Comparison of ENCODE assay signal across 11 cellular contexts in the genomic region with DNA sequence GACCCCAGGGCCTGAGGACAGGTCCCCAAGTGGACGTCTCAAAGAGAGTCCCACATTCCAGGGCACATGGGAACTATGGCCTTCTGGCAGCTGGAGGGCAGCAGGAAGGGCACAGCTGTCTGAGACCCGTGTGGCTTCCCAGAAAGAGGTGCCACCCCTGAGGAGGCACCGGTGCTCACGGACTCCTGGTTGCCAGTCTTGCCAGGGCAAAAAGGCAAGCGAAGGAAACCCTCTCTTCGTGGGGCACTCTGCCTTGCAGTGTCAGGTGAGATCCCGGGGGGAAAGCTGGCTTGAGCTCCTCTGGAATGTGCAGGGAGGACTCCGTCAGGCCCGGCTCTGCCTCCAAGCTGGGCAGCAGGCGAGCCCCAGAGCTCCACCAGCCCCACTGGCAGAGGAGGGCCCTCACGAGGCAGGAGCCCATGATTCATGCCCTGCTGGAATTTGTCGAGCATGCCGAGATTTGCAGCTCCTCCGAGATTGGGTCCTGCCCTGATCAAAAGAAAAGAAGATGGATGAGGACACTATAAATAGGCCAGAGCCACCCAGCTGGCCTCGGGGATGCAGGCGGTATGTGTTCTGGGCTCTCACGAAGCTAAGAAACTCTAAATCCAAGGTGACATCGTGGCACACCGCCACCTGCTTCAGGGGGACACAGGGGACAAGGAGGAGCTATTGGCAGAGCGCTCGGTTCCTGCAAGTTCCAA. TPM values are rescaled to one million over a fixed set of nuclear protein-coding genes. Genes with fewer than 3 reads are reported as not detected.
DNase-seq lines count a peak whose midpoint lies in the region; ATAC-seq, FAIRE-seq and TF ChIP-seq lines count a peak whose summit lies in the region.
"Had no signal": no experiment of that assay in that cellular context is flagged by ENCODE, and none has a peak within 500 bp of the region (broad histone marks: within the 10 kb centered on the region; RNA-seq: fewer than 3 reads in every experiment).

No MANE protein-coding gene starts in this region.

- peaks cover under 1% of the 10 kb centered on the region; the same call in 1 of the 2 replicates for H3K9me3 ChIP-seq in K562 (replicated peaks; ENCODE audit: control insufficient read depth, insufficient read depth, low read depth, low read length)
- H3K9me3 ChIP-seq in gastrocnemius medialis: no peaks in the 10 kb centered on the region

- peaks cover 3% of the 10 kb centered on the region for H3K27me3 Mint-ChIP-seq in activated CD4-positive, alpha-beta T cell treated with anti-CD3 and anti-CD28 coated beads, Interleukin-2, amount 10 ng/mL, durations not matched to agents 7 days and 5 days
- no peaks in the 10 kb centered on the region for H3K27me3 Mint-ChIP-seq in activated T-helper 2 cell treated with anti-CD3 and anti-CD28 coated beads, Interferon-gamma antibody, Interleukin-2, Interleukin-4, amounts not matched to agents 10 μg/mL and 5 μg/mL and 100 μg/mL, durations not matched to agents 14 hours and 24 hours and 36 hours (ENCODE audit: low read depth)

- H3K4me1 Mint-ChIP-seq in activated CD4-positive, alpha-beta T cell treated with anti-CD3 and anti-CD28 coated beads, Interleukin-2, amount 10 ng/mL, durations not matched to agents 7 days and 5 days: no peaks in the 10 kb centered on the region
- H3K4me1 Mint-ChIP-seq in activated T-helper 2 cell treated with anti-CD3 and anti-CD28 coated beads, Interferon-gamma antibody, Interleukin-2, Interleukin-4, amounts not matched to agents 10 μg/mL and 5 μg/mL and 100 μg/mL, durations not matched to agents 14 hours and 24 hours and 36 hours (ENCODE audit: low read depth): no peaks in the 10 kb centered on the region
- H3K4me1 Mint-ChIP-seq: central memory CD8-positive, alpha-beta T cell had no signal

- POLR2A ChIA-PET in K562 (lab: Yijun Ruan, JAX): interaction anchor here (0.6 kb wide), 2 partner anchors 75 to 446 kb away, joined by 3 to 6 read pairs; no protein-coding TSS in a partner anchor
- POLR2A ChIA-PET in activated CD4-positive, alpha-beta T cell treated with anti-CD3 and anti-CD28 coated beads, Interleukin-2, amount 10 ng/mL, durations not matched to agents 7 days and 5 days (lab: Charles Lee): no interaction called here

- H3K36me3 ChIP-seq in K562 (ENCODE audit: control insufficient read depth, insufficient read depth, low read length) (no peaks in the 10 kb centered on the region), gastrocnemius medialis (no peaks in the 10 kb centered on the region)

- H4K20me1 ChIP-seq in K562 (replicated peaks; ENCODE audit: control insufficient read depth, insufficient read depth, low read length): no peaks in the 10 kb centered on the region

- WGBS in K562 (ENCODE audit: insufficient coverage, low coverage, missing lambda C conversion rate): 7% methylated on average over 12 of the region's 21 CpGs

- no peak for FAIRE-seq in K562 (lab: Jason Lieb, UNC)
- FAIRE-seq: G401.6 had no signal

- DNase-seq in GM04503 (ENCODE audit: low read depth) (peak; percentile 44), K562 (ENCODE audit: extremely low read depth in 1 of 4, low spot score in 3 of 4) (no peak), iPS-NIHi11 (ENCODE audit: low spot score) (peak; percentile 66), gastrocnemius medialis (no peak)
- DNase-seq in activated CD4-positive, alpha-beta T cell treated with anti-CD3 and anti-CD28 coated beads, Interleukin-2, amount 10 ng/mL, durations not matched to agents 7 days and 5 days: no peak
- DNase-seq in activated T-helper 2 cell treated with anti-CD3 and anti-CD28 coated beads, Interferon-gamma antibody, Interleukin-2, Interleukin-4, amounts not matched to agents 10 μg/mL and 5 μg/mL and 100 μg/mL, durations not matched to agents 14 hours and 24 hours and 36 hours (ENCODE audit: low spot score): no peak
- DNase-seq: NCI-H1048 had no signal

- ATAC-seq in K562: no peak
- peak; percentile 20 to 35 for ATAC-seq in gastrocnemius medialis
- ATAC-seq in HG02973 (IDR thresholded peaks at IDR 0.05; ENCODE audit: unreplicated experiment): no peak
- no peak for ATAC-seq in HG03354 (IDR thresholded peaks at IDR 0.05; ENCODE audit: poor library complexity, severe bottlenecking, unreplicated experiment)

- no peak overlapping the region for H3K4me2 ChIP-seq in K562 (ENCODE audit: insufficient read depth, low read length)

- no peak overlapping the region for H2AFZ ChIP-seq in K562 (ENCODE audit: low read depth, low read length)

- H3K4me3 Mint-ChIP-seq in activated CD4-positive, alpha-beta T cell treated with anti-CD3 and anti-CD28 coated beads, Interleukin-2, amount 10 ng/mL, durations not matched to agents 7 days and 5 days: no peak overlapping the region
- no peak overlapping the region for H3K4me3 Mint-ChIP-seq in activated T-helper 2 cell treated with anti-CD3 and anti-CD28 coated beads, Interferon-gamma antibody, Interleukin-2, Interleukin-4, amounts not matched to agents 10 μg/mL and 5 μg/mL and 100 μg/mL, durations not matched to agents 14 hours and 24 hours and 36 hours (ENCODE audit: low read depth)
- H3K4me3 Mint-ChIP-seq: central memory CD8-positive, alpha-beta T cell had no signal

- H3K4me3 ChIP-seq in K562 (no peak overlapping the region), gastrocnemius medialis (no peak overlapping the region)

- H3K27me3 ChIP-seq in K562 (ENCODE audit: control insufficient read depth in 2 of 2, insufficient read depth in 2 of 2, low read length in 2 of 2): peaks cover 3 to 44% of the 10 kb centered on the region in 2 experiments; a peak in 3 of 5 replicates
- no peaks in the 10 kb centered on the region for H3K27me3 ChIP-seq in gastrocnemius medialis

- H3K36me3 Mint-ChIP-seq in activated CD4-positive, alpha-beta T cell treated with anti-CD3 and anti-CD28 coated beads, Interleukin-2, amount 10 ng/mL, durations not matched to agents 7 days and 5 days (ENCODE audit: low read depth): no peaks in the 10 kb centered on the region
- no peaks in the 10 kb centered on the region for H3K36me3 Mint-ChIP-seq in activated T-helper 2 cell treated with anti-CD3 and anti-CD28 coated beads, Interferon-gamma antibody, Interleukin-2, Interleukin-4, amounts not matched to agents 10 μg/mL and 5 μg/mL and 100 μg/mL, durations not matched to agents 14 hours and 24 hours and 36 hours (ENCODE audit: low read depth)

- BruUV-seq in K562 (replicated peaks; lab: Mats Ljungman, UMichigan): no TSS peak

- H3K27ac ChIP-seq in K562 (ENCODE audit: extremely low read depth, low read depth, low read length) (no peak overlapping the region), gastrocnemius medialis (peak overlapping the region; percentile 14 to 43 (median 33))

- TF ChIP-seq RAD21 in K562 (CRISPR knock-in tag; conservative IDR thresholded peaks at IDR 0.05 in 1 of 2, IDR thresholded peaks at IDR 0.05 in 1 of 2): no peak

- H3K4me1 ChIP-seq in K562 (replicated peaks in 1 of 2; ENCODE audit: control insufficient read depth in 2 of 2, insufficient read depth in 2 of 2, low read length in 2 of 2): peaks cover 0 to 2% of the 10 kb centered on the region in 2 experiments; a peak in 2 of 5 replicates
- peaks cover 3 to 15% of the 10 kb centered on the region in 2 donors for H3K4me1 ChIP-seq in gastrocnemius medialis

- no peaks in the 10 kb centered on the region for H3K9me1 ChIP-seq in K562 (ENCODE audit: control insufficient read depth, insufficient read depth, low read length)

- H3K79me2 ChIP-seq in K562 (ENCODE audit: control insufficient read depth, insufficient read depth, low read length): no peaks in the 10 kb centered on the region

- intact Hi-C loops in K562 (cut with micrococcal nuclease): no loop called here
- intact Hi-C loops in gastrocnemius medialis (cut with DNase I; ENCODE audit: low total_unique reads): loop anchor here (10.0 kb wide), 1 partner anchor 423 kb away; no protein-coding TSS in a partner anchor
- intact Hi-C loops in activated T-helper 2 cell treated with anti-CD3 and anti-CD28 coated beads, Interferon-gamma antibody, Interleukin-2, Interleukin-4, amounts not matched to agents 10 μg/mL and 5 μg/mL and 100 μg/mL, durations not matched to agents 14 hours and 24 hours and 36 hours (cut with micrococcal nuclease): no loop called here

- H3K9me3 Mint-ChIP-seq in activated CD4-positive, alpha-beta T cell treated with anti-CD3 and anti-CD28 coated beads, Interleukin-2, amount 10 ng/mL, durations not matched to agents 7 days and 5 days: peaks cover 1% of the 10 kb centered on the region
- H3K9me3 Mint-ChIP-seq in activated T-helper 2 cell treated with anti-CD3 and anti-CD28 coated beads, Interferon-gamma antibody, Interleukin-2, Interleukin-4, amounts not matched to agents 10 μg/mL and 5 μg/mL and 100 μg/mL, durations not matched to agents 14 hours and 24 hours and 36 hours: no peaks in the 10 kb centered on the region
- H3K9me3 Mint-ChIP-seq: central memory CD8-positive, alpha-beta T cell had no signal

- no peak for TF ChIP-seq POLR2A in K562 (conservative IDR thresholded peaks at IDR 0.05)
- no peak for TF ChIP-seq POLR2A in gastrocnemius medialis (IDR thresholded peaks at IDR 0.05)

- in situ Hi-C loops in K562 (cut with MboI) (loop anchor here (10.0 kb wide), 1 partner anchor 423 kb away; no protein-coding TSS in a partner anchor), gastrocnemius medialis (cut with MboI; ENCODE audit: low sequenced_read_pairs in 4 of 4) (loop anchor here in 3 of 4 donors (10.0 to 25.0 kb wide), 4 partner anchors 160 to 410 kb away; no protein-coding TSS in a partner anchor)

- TF ChIP-seq CTCF in K562 (IDR thresholded peaks at IDR 0.05 in 2 of 3, conservative IDR thresholded peaks at IDR 0.05 in 1 of 3; ENCODE audit: insufficient read depth in 2 of 3, low read depth in 1 of 3, low read length in 3 of 3) (no peak), gastrocnemius medialis (IDR thresholded peaks at IDR 0.05 in 4 of 5, conservative IDR thresholded peaks at IDR 0.05 in 1 of 5) (no peak)

- no peak overlapping the region for H3K9ac ChIP-seq in K562 (ENCODE audit: insufficient read depth in 1 of 2, low read depth in 2 of 2, low read length in 2 of 2)

- TF ChIP-seq EP300 in K562 (IDR thresholded peaks at IDR 0.05; ENCODE audit: low read length): no peak

- no peak overlapping the region for H3K27ac Mint-ChIP-seq in activated CD4-positive, alpha-beta T cell treated with anti-CD3 and anti-CD28 coated beads, Interleukin-2, amount 10 ng/mL, durations not matched to agents 7 days and 5 days
- no peak overlapping the region for H3K27ac Mint-ChIP-seq in activated T-helper 2 cell treated with anti-CD3 and anti-CD28 coated beads, Interferon-gamma antibody, Interleukin-2, Interleukin-4, amounts not matched to agents 10 μg/mL and 5 μg/mL and 100 μg/mL, durations not matched to agents 14 hours and 24 hours and 36 hours

- CTCF ChIA-PET in K562 (lab: Yijun Ruan, JAX; ENCODE audit: low intra/inter-chr PET ratio): no interaction called here
- CTCF ChIA-PET in activated CD4-positive, alpha-beta T cell treated with anti-CD3 and anti-CD28 coated beads, Interleukin-2, amount 10 ng/mL, durations not matched to agents 7 days and 5 days (lab: Charles Lee): interaction anchor here (1.5 to 2.2 kb wide), 2 partner anchors 16 to 180 kb away, joined by 7 to 8 read pairs; no protein-coding TSS in a partner anchor

RNA-seq across cellular contexts. Expression of a gene that starts 9.9 kb away (rescaled TPM):
- total RNA-seq in K562 (2011; cell fraction: chromatin; rRNA removed; ENCODE audit: low replicate concordance): 0.14 and 0.19 TPM in 2 replicates
- total RNA-seq in K562 (2011; cell fraction: nucleolus; rRNA removed): 0.13 and 0.33 TPM in 2 replicates
- not detected in 2 replicates for total RNA-seq in K562 (2011; cell fraction: nucleoplasm; rRNA removed)
- not detected in 2 replicates for total RNA-seq in K562 (2014; rRNA removed)
- not detected in 2 replicates for total RNA-seq in K562 (2014; rRNA removed; fragmentation: Illumina TruSeq; extraction: Trizol)
- total RNA-seq in K562 (2015; rRNA removed; fragmentation: Illumina TruSeq; extraction: Trizol): not detected in 2 replicates
- 0.04 and 0.09 TPM in 2 replicates for total RNA-seq in K562 (2021)
- polyA plus RNA-seq in K562 (2011; rRNA removed): not detected in 2 replicates
- polyA plus RNA-seq in K562 (2011; cell fraction: cytosol; rRNA removed): 0.01 and 0.03 TPM in 2 replicates
- polyA plus RNA-seq in K562 (2011; cell fraction: nucleus; rRNA removed): 0.01 TPM in 1 of 2 replicates, not detected in the other
- 0.01 TPM in 2 replicates for polyA plus RNA-seq in K562 (2012)
- not detected in 2 replicates for polyA plus RNA-seq in K562 (2014; fragmentation: Illumina TruSeq; extraction: Trizol)
- under 1 TPM in 1 of 2 experiments, not detected in 1; under 0.01 TPM for polyA plus RNA-seq in K562 (2014; fragmentation: Nextera tagmentation; extraction: Ambion mirVana)
- not detected in 2 replicates for polyA plus RNA-seq in K562 (2014; rRNA removed)
- not detected in 2 replicates for polyA minus RNA-seq in K562 (2011; rRNA and poly(A)+ RNA removed)
- not detected in 2 replicates for polyA minus RNA-seq in K562 (2011; cell fraction: cytosol; rRNA and poly(A)+ RNA removed)
- polyA minus RNA-seq in K562 (2011; cell fraction: nucleus; rRNA and poly(A)+ RNA removed): 0.13 TPM in 1 of 2 replicates, not detected in the other
- 1 to 10 TPM in 2 of 4 donors, under 1 TPM in 2; 0.10 to 1.5 (median 0.87) TPM for total RNA-seq in gastrocnemius medialis
- total RNA-seq in activated CD4-positive, alpha-beta T cell treated with anti-CD3 and anti-CD28 coated beads, Interleukin-2, amount 10 ng/mL, durations not matched to agents 7 days and 5 days: under 1 TPM; 0.20 to 0.23 TPM
- 0.30 and 0.41 TPM in 2 replicates for total RNA-seq in activated T-helper 2 cell treated with anti-CD3 and anti-CD28 coated beads, Interferon-gamma antibody, Interleukin-2, Interleukin-4, amounts not matched to agents 10 μg/mL and 5 μg/mL and 100 μg/mL, durations not matched to agents 14 hours and 24 hours and 36 hours

Comparison
In these comparisons a context has a peak if more than half of its experiments do, and no peak if none do; other contexts are left out.
1. DNase-seq: peak in GM04503 (single experiment) and iPS-NIHi11 (single experiment); none in K562 (0 of 4), gastrocnemius medialis (0 of 2), activated CD4-positive, alpha-beta T cell treated with anti-CD3 and anti-CD28 coated beads, Interleukin-2, amount 10 ng/mL, durations not matched to agents 7 days and 5 days (single experiment) and activated T-helper 2 cell treated with anti-CD3 and anti-CD28 coated beads, Interferon-gamma antibody, Interleukin-2, Interleukin-4, amounts not matched to agents 10 μg/mL and 5 μg/mL and 100 μg/mL, durations not matched to agents 14 hours and 24 hours and 36 hours (single experiment).
2. ATAC-seq: peak in gastrocnemius medialis (2 of 2); none in K562 (single experiment), HG02973 (single experiment) and HG03354 (single experiment).